In genomic region chr5:19322716-19323485, GRCh38 we compare ENCODE assay signal across 13 cellular contexts.
DNase-seq lines count a peak whose midpoint lies in the region; ATAC-seq and TF ChIP-seq lines count a peak whose summit lies in the region.
"Had no signal": no experiment of that assay in that cellular context is flagged by ENCODE, and none has a peak within 500 bp of the region (broad histone marks: within the 10 kb centered on the region; RNA-seq: fewer than 3 reads in every experiment).

No MANE protein-coding gene starts in this region.

- DNase-seq in left cardiac atrium (no peak), cardiac septum (ENCODE audit: low spot score) (no peak), PC-3 (peak; percentile 70), occipital lobe (lab: John Stamatoyannopoulos, UW) (no peak), DMS79 treated with DMSO at 0.1 percent for 48 hours (lab: John Stamatoyannopoulos, UW) (no peak)
- DNase-seq: activated CD4-positive, alpha-beta T cell treated with anti-CD3 and anti-CD28 coated beads for 4 hours; activated naive CD8-positive, alpha-beta T cell treated with anti-CD3 and anti-CD28 coated beads, Interleukin-2, amount 10 ng/mL, durations not matched to agents 7 days and 5 days; stimulated activated CD4-positive, alpha-beta T cell treated with anti-CD3 and anti-CD28 coated beads, Interleukin-2, amount 100 ng/mL, for 48 hours; upper lobe of left lung had no signal

- CTCF ChIA-PET in PC-3 (lab: Charles Lee) = no interaction called here

- intact Hi-C loops in left cardiac atrium (cut with DNase I) = no loop called here
- intact Hi-C loops in cardiac septum (cut with DNase I) = no loop called here
- intact Hi-C loops in PC-3 (cut with micrococcal nuclease) = no loop called here

- H3K9me3 ChIP-seq in PC-3 (ENCODE audit: low read length) = no peaks in the 10 kb centered on the region
- no peaks in the 10 kb centered on the region for H3K9me3 ChIP-seq in gastroesophageal sphincter
- H3K9me3 ChIP-seq: upper lobe of left lung had no signal

- H4K20me1 ChIP-seq in PC-3 (ENCODE audit: low read length) = no peaks in the 10 kb centered on the region

- H3K36me3 ChIP-seq in PC-3 (ENCODE audit: low read depth, low read length) (no peaks in the 10 kb centered on the region), gastroesophageal sphincter (no peaks in the 10 kb centered on the region)
- H3K36me3 ChIP-seq: upper lobe of left lung had no signal

- ATAC-seq in left cardiac atrium = peak; percentile 44 to 73
- ATAC-seq in PC-3 = peak; percentile 76
- peak; percentile 48 for ATAC-seq in gastroesophageal sphincter
- no peak for ATAC-seq in GM21737 (IDR thresholded peaks at IDR 0.05; ENCODE audit: unreplicated experiment)
- ATAC-seq in HG02623 (IDR thresholded peaks at IDR 0.05; ENCODE audit: unreplicated experiment) = no peak

- no peak for TF ChIP-seq CTCF in PC-3 (conservative IDR thresholded peaks at IDR 0.05; ENCODE audit: low read depth, low read length)
- no peak for TF ChIP-seq CTCF in gastroesophageal sphincter (IDR thresholded peaks at IDR 0.05)

- H3K4me3 ChIP-seq in PC-3 (ENCODE audit: low read length) (no peak overlapping the region), gastroesophageal sphincter (no peak overlapping the region)
- H3K4me3 ChIP-seq: upper lobe of left lung had no signal

- H3K79me2 ChIP-seq in PC-3 (ENCODE audit: low read length) = no peaks in the 10 kb centered on the region

- no peaks in the 10 kb centered on the region for H3K27me3 ChIP-seq in PC-3 (ENCODE audit: low read length)
- H3K27me3 ChIP-seq in gastroesophageal sphincter = no peaks in the 10 kb centered on the region
- H3K27me3 ChIP-seq: upper lobe of left lung had no signal

- H3K27ac ChIP-seq in PC-3 (ENCODE audit: low read length) (no peak overlapping the region), gastroesophageal sphincter (no peak overlapping the region)
- H3K27ac ChIP-seq: KMS-11, upper lobe of left lung had no signal

- no peaks in the 10 kb centered on the region for H3K9me2 ChIP-seq in PC-3 (replicated peaks; ENCODE audit: low read length)

- peak overlapping the region; percentile 17; the same call in 1 of the 2 replicates for H3K4me2 ChIP-seq in PC-3 (ENCODE audit: low read length)
- H3K4me2 ChIP-seq: KMS-11 had no signal

- no peaks in the 10 kb centered on the region for H3F3A ChIP-seq in PC-3 (ENCODE audit: low read length, unreplicated experiment)

- no peak overlapping the region for H3K9ac ChIP-seq in PC-3 (ENCODE audit: low read length)
- H3K9ac ChIP-seq: KMS-11 had no signal

- no peak for TF ChIP-seq POLR2A in gastroesophageal sphincter (IDR thresholded peaks at IDR 0.05)

- no peak for TF ChIP-seq EP300 in gastroesophageal sphincter (IDR thresholded peaks at IDR 0.05)

- BruUV-seq in PC-3 (replicated peaks; lab: Mats Ljungman, UMichigan) = no TSS peak

- POLR2A ChIA-PET in PC-3 (lab: Charles Lee; ENCODE audit: unreplicated experiment) = no interaction called here

- peak overlapping the region; percentile 66 for H2AFZ ChIP-seq in PC-3 (ENCODE audit: low read length)

- peaks cover 15% of the 10 kb centered on the region for H3K4me1 ChIP-seq in PC-3 (ENCODE audit: insufficient read depth, low read length)
- no peaks in the 10 kb centered on the region for H3K4me1 ChIP-seq in gastroesophageal sphincter
- H3K4me1 ChIP-seq: upper lobe of left lung had no signal

- WGBS in gastroesophageal sphincter (ENCODE audit: low coverage in 1 of 2), 2 donors = 50 to 96% methylated on average over 2 to 4 of the region's 4 CpGs

Comparison
In these comparisons a context has a peak if more than half of its experiments do, and no peak if none do; other contexts are left out.
1. ATAC-seq: peak in left cardiac atrium (2 of 2), PC-3 (single experiment) and gastroesophageal sphincter (single experiment); none in GM21737 (single experiment) and HG02623 (single experiment).